ENCODE assay signal across 1 cellular context in the genomic region with DNA sequence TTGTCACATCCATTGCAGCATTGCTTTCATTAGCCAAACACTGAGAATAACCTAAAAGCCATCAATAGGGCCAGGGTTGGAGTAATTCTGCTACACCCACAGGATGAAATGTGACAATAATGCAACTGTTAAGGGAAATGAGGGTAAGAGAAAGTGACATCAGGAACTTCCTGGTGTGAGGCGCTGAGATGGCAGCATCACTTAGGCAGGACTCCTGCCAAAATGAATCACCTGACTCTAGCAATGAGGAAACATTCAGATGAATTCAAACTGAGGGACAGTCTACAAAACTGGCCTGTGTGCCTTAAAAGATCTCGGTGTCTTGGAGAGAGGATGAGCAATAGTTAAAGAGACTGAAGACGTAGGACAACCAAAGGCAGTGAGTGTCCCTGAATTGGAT.
TF ChIP-seq lines count a peak whose summit lies in the region.

No MANE protein-coding gene starts in this region.

TF ChIP-seq in HCT116, 20 proteins besides CTCF, POLR2A, EP300 and RAD21 (continued from another document):
- TF ChIP-seq, protein P1, sequence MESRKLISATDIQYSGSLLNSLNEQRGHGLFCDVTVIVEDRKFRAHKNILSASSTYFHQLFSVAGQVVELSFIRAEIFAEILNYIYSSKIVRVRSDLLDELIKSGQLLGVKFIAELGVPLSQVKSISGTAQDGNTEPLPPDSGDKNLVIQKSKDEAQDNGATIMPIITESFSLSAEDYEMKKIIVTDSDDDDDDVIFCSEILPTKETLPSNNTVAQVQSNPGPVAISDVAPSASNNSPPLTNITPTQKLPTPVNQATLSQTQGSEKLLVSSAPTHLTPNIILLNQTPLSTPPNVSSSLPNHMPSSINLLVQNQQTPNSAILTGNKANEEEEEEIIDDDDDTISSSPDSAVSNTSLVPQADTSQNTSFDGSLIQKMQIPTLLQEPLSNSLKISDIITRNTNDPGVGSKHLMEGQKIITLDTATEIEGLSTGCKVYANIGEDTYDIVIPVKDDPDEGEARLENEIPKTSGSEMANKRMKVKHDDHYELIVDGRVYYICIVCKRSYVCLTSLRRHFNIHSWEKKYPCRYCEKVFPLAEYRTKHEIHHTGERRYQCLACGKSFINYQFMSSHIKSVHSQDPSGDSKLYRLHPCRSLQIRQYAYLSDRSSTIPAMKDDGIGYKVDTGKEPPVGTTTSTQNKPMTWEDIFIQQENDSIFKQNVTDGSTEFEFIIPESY (IDR thresholded peaks at IDR 0.05; ENCODE audit: extremely low read depth, insufficient replicate concordance, low read length), result no peak
- TF ChIP-seq EZH2 (IDR thresholded peaks at IDR 0.05) (no peak), CEBPB (IDR thresholded peaks at IDR 0.05; ENCODE audit: low read depth) (peak; percentile 26; the same call in 1 of the 2 replicates), SIN3A (IDR thresholded peaks at IDR 0.05; ENCODE audit: low read depth) (no peak), TCF7L2 (IDR thresholded peaks at IDR 0.05; ENCODE audit: borderline replicate concordance, extremely low read depth, insufficient read depth, insufficient read length) (no peak)
